Comparison of ENCODE assay signal across 8 cellular contexts in the genomic region with DNA sequence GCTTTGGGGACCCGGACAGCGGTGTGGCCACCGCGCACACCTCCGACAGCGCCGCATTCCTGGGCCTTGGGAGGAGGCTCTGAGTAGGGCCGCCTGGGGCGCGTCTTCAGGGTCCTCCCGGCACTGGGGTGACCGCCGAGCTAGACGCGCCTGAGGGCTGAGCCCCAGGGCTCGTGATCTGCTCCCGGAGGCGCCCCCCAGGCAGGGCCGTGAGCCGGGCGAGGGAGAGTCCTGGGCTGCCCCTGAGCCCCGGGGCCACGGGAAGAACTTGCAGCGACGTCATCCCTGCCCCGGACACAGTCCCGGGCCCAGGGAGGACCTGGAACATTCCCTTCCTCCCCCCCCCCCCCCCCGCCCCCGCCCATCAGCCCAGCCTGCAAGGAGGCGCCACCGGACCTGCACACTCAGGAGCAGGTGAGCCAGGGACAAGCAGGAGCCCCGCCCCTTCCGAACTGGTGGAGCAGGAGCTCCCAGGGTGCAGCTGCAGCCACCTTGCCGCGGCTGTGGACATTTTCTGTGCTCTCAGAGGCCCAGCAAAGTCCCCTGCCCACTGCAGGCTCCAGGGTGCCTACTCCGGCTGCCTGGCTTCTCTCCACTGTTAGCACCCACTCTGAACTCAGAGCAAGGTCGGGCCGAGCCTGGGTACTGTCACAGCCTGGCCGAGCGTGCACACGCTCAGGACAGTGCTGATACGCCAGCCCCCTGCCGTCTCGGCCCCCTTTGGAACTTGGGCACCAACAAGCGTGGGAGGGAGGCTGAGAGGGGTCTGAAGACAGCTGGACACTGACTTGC. TPM values are rescaled to one million over a fixed set of nuclear protein-coding genes. Genes with fewer than 3 reads are reported as not detected.
DNase-seq lines count a peak whose midpoint lies in the region; TF ChIP-seq lines count a peak whose summit lies in the region.

No MANE protein-coding gene starts in this region.

- peaks cover 0 to 16% (median 13%) of the 10 kb centered on the region in 4 donors for H3K4me1 ChIP-seq in sigmoid colon

- 19 to 32% methylated on average over 45 of the region's 45 CpGs for WGBS in sigmoid colon, 2 donors

- H3K9me3 ChIP-seq in sigmoid colon (no peaks in the 10 kb centered on the region), WERI-Rb-1 (ENCODE audit: severe bottlenecking) (no peaks in the 10 kb centered on the region)

- no peak for TF ChIP-seq EP300 in sigmoid colon (IDR thresholded peaks at IDR 0.05)

- H3K27ac ChIP-seq in sigmoid colon (peak overlapping the region; percentile 96 to 100 (median 99)), WERI-Rb-1 (no peak overlapping the region)

- H3K27me3 ChIP-seq in sigmoid colon = no peaks in the 10 kb centered on the region
- no peaks in the 10 kb centered on the region for H3K27me3 ChIP-seq in WERI-Rb-1 (ENCODE audit: insufficient read depth, low read depth, severe bottlenecking)

- peak; percentile 59 for DNase-seq in NCI-H146 (lab: John Stamatoyannopoulos, UW)
- DNase-seq in NCI-H146 treated with DMSO at 0.1 percent for 48 hours (lab: John Stamatoyannopoulos, UW; ENCODE audit: unreplicated experiment) = no peak
- DNase-seq in NCI-H510A (lab: John Stamatoyannopoulos, UW) = peak; percentile 88
- DNase-seq in cerebellar cortex (ENCODE audit: low spot score) = peak; percentile 76
- DNase-seq in iris pigment epithelial cell (ENCODE audit: low read depth) = peak; percentile 9
- peak; percentile 89 for DNase-seq in sigmoid colon
- no peak for DNase-seq in COR-L47 (lab: John Stamatoyannopoulos, UW)
- no peak for DNase-seq in WERI-Rb-1

- TF ChIP-seq CTCF in sigmoid colon (IDR thresholded peaks at IDR 0.05) (no peak), WERI-Rb-1 (IDR thresholded peaks at IDR 0.05; ENCODE audit: low read depth, low read length) (no peak)

- H3K4me3 ChIP-seq in sigmoid colon (peak overlapping the region; percentile 73 to 95 (median 88)), WERI-Rb-1 (ENCODE audit: low read depth, low read length) (no peak overlapping the region)

- peaks cover 0 to 29% (median 14%) of the 10 kb centered on the region in 4 donors for H3K36me3 ChIP-seq in sigmoid colon
- H3K36me3 ChIP-seq in WERI-Rb-1 = no peaks in the 10 kb centered on the region

- TF ChIP-seq POLR2A in sigmoid colon (IDR thresholded peaks at IDR 0.05) = peak; percentile 89 to 94

- intact Hi-C loops in sigmoid colon (cut with DNase I) = loop anchor here (2.0 to 10.0 kb wide), 3 partner anchors 50 to 380 kb away; partner anchors contain the start of genes A2M and PHC1

RNA-seq across cellular contexts. Expression of gene A2M, which starts 50.7 kb away (rescaled TPM):
- total RNA-seq in sigmoid colon = 100 to 1,000 TPM; 195 to 296 (median 253) TPM
- polyA plus RNA-seq in sigmoid colon = 10 to 100 TPM; 34.2 to 60.7 (median 55.3) TPM

Comparison
In these comparisons a context has a peak if more than half of its experiments do, and no peak if none do; other contexts are left out.
1. DNase-seq: peak in NCI-H146 (single experiment), NCI-H510A (single experiment), cerebellar cortex (single experiment), iris pigment epithelial cell (single experiment) and sigmoid colon (single experiment); none in NCI-H146 treated with DMSO at 0.1 percent for 48 hours (single experiment), COR-L47 (single experiment) and WERI-Rb-1 (single experiment).